1 cellular context compared by ENCODE assay signal in the genomic region with DNA sequence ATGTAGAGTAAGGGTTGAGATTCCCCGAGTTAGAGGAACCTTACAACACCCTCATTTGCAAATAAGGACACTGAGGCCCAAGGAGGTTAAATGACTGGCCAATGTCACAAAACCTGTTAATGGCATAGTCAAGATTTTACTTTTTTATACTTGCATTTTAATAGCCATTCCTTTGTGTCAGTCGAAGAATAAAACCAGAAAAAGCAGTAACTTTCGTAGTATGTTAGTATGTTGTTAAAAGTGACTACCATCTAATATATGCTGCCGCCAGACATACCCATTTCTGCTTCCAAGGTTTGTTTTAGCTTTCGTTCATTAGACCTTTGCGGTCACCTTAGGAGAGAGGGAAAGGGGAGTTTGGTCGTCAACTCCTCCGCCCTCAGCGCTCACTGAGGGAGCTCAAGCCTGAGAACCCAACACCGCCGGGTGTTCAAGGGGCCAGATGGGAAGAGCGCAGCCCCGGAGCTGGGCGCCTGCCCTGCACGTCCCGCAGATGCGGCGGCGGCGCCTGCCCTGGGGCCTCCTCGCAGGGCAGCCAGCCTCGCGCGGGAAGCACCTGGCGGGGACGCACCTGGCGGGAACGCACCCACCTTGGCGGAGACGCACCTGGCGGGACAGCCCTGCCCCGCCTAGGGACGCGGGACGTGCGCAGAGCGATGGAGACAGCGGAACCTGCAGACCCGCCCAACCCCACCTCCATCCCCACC.
A peak's percentile ranks its signal among the peaks of the same experiment; 100 is the strongest.
TF ChIP-seq lines count a peak whose summit lies in the region.

No MANE protein-coding gene starts in this region.

TF ChIP-seq in WTC11, 78 proteins besides CTCF, POLR2A, EP300 and RAD21 (continued from another document):
- TF ChIP-seq, protein P1, sequence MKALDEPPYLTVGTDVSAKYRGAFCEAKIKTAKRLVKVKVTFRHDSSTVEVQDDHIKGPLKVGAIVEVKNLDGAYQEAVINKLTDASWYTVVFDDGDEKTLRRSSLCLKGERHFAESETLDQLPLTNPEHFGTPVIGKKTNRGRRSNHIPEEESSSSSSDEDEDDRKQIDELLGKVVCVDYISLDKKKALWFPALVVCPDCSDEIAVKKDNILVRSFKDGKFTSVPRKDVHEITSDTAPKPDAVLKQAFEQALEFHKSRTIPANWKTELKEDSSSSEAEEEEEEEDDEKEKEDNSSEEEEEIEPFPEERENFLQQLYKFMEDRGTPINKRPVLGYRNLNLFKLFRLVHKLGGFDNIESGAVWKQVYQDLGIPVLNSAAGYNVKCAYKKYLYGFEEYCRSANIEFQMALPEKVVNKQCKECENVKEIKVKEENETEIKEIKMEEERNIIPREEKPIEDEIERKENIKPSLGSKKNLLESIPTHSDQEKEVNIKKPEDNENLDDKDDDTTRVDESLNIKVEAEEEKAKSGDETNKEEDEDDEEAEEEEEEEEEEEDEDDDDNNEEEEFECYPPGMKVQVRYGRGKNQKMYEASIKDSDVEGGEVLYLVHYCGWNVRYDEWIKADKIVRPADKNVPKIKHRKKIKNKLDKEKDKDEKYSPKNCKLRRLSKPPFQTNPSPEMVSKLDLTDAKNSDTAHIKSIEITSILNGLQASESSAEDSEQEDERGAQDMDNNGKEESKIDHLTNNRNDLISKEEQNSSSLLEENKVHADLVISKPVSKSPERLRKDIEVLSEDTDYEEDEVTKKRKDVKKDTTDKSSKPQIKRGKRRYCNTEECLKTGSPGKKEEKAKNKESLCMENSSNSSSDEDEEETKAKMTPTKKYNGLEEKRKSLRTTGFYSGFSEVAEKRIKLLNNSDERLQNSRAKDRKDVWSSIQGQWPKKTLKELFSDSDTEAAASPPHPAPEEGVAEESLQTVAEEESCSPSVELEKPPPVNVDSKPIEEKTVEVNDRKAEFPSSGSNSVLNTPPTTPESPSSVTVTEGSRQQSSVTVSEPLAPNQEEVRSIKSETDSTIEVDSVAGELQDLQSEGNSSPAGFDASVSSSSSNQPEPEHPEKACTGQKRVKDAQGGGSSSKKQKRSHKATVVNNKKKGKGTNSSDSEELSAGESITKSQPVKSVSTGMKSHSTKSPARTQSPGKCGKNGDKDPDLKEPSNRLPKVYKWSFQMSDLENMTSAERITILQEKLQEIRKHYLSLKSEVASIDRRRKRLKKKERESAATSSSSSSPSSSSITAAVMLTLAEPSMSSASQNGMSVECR (CRISPR knock-in tag; IDR thresholded peaks at IDR 0.05; ENCODE audit: borderline replicate concordance): peak; percentile 16; the same call in 1 of the 2 replicates
- TF ChIP-seq, protein P2, sequence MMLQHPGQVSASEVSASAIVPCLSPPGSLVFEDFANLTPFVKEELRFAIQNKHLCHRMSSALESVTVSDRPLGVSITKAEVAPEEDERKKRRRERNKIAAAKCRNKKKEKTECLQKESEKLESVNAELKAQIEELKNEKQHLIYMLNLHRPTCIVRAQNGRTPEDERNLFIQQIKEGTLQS (CRISPR knock-in tag; conservative IDR thresholded peaks at IDR 0.05): no peak
- TF ChIP-seq, protein P3, sequence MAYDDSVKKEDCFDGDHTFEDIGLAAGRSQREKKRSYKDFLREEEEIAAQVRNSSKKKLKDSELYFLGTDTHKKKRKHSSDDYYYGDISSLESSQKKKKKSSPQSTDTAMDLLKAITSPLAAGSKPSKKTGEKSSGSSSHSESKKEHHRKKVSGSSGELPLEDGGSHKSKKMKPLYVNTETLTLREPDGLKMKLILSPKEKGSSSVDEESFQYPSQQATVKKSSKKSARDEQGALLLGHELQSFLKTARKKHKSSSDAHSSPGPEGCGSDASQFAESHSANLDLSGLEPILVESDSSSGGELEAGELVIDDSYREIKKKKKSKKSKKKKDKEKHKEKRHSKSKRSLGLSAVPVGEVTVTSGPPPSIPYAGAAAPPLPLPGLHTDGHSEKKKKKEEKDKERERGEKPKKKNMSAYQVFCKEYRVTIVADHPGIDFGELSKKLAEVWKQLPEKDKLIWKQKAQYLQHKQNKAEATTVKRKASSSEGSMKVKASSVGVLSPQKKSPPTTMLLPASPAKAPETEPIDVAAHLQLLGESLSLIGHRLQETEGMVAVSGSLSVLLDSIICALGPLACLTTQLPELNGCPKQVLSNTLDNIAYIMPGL (CRISPR knock-in tag; IDR thresholded peaks at IDR 0.05): 0 out of 2 replicates have a peak, but pooled peaks have one; percentile 25
- TF ChIP-seq, protein P4, sequence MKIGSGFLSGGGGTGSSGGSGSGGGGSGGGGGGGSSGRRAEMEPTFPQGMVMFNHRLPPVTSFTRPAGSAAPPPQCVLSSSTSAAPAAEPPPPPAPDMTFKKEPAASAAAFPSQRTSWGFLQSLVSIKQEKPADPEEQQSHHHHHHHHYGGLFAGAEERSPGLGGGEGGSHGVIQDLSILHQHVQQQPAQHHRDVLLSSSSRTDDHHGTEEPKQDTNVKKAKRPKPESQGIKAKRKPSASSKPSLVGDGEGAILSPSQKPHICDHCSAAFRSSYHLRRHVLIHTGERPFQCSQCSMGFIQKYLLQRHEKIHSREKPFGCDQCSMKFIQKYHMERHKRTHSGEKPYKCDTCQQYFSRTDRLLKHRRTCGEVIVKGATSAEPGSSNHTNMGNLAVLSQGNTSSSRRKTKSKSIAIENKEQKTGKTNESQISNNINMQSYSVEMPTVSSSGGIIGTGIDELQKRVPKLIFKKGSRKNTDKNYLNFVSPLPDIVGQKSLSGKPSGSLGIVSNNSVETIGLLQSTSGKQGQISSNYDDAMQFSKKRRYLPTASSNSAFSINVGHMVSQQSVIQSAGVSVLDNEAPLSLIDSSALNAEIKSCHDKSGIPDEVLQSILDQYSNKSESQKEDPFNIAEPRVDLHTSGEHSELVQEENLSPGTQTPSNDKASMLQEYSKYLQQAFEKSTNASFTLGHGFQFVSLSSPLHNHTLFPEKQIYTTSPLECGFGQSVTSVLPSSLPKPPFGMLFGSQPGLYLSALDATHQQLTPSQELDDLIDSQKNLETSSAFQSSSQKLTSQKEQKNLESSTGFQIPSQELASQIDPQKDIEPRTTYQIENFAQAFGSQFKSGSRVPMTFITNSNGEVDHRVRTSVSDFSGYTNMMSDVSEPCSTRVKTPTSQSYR (CRISPR knock-in tag; IDR thresholded peaks at IDR 0.05): no peak
- TF ChIP-seq, protein P5, sequence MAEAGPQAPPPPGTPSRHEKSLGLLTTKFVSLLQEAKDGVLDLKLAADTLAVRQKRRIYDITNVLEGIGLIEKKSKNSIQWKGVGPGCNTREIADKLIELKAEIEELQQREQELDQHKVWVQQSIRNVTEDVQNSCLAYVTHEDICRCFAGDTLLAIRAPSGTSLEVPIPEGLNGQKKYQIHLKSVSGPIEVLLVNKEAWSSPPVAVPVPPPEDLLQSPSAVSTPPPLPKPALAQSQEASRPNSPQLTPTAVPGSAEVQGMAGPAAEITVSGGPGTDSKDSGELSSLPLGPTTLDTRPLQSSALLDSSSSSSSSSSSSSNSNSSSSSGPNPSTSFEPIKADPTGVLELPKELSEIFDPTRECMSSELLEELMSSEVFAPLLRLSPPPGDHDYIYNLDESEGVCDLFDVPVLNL (CRISPR knock-in tag; IDR thresholded peaks at IDR 0.05; ENCODE audit: borderline replicate concordance, low read depth): peak; percentile 87
- TF ChIP-seq ZNF121 (CRISPR knock-in tag; IDR thresholded peaks at IDR 0.05) (peak; percentile 96), KAT7 (CRISPR knock-in tag; IDR thresholded peaks at IDR 0.05; ENCODE audit: borderline replicate concordance) (0 out of 2 replicates have a peak, but pooled peaks have one; percentile 69), PRRX2 (CRISPR knock-in tag; IDR thresholded peaks at IDR 0.05) (no peak), TCF7 (CRISPR knock-in tag; IDR thresholded peaks at IDR 0.05; ENCODE audit: low read depth) (no peak), MYBL2 (CRISPR knock-in tag; IDR thresholded peaks at IDR 0.05) (no peak), JAZF1 (CRISPR knock-in tag; IDR thresholded peaks at IDR 0.05) (no peak), GRHL2 (CRISPR knock-in tag; IDR thresholded peaks at IDR 0.05; ENCODE audit: insufficient replicate concordance, severe bottlenecking) (no peak), ZNF423 (CRISPR knock-in tag; IDR thresholded peaks at IDR 0.05) (no peak)
- TF ChIP-seq, protein P6, sequence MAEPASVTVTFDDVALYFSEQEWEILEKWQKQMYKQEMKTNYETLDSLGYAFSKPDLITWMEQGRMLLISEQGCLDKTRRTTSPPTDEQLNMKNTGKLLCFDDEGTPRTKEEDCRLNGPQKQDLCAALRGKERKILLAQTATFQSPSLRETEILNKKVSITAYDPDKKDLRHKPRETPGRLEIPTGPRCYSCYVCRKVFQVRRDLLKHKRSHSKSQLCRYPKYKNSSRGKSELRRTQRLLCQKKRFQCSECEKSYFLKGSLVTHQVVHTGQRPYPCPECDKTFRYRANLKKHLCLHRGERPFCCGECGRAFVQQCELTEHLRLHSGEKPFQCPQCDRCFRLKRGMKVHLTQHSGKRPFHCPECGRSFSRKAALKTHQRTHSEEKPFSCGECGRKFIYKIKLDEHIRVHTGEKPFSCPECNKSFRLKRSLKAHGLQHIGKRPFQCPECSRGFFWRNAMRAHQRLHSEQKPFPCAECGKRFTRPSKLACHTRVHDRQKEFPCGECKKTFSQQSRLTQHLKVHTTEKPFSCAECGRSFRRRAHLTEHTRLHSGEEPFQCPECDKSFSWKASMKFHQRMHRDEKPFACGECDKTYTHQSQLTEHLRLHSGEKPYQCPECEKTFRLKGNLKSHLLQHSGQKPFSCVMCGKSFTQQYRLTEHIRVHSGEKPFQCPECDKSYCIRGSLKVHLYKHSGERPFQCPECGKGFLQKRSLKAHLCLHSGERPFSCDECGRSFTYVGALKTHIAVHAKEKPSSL (CRISPR knock-in tag; conservative IDR thresholded peaks at IDR 0.05): no peak
- TF ChIP-seq, protein P7, sequence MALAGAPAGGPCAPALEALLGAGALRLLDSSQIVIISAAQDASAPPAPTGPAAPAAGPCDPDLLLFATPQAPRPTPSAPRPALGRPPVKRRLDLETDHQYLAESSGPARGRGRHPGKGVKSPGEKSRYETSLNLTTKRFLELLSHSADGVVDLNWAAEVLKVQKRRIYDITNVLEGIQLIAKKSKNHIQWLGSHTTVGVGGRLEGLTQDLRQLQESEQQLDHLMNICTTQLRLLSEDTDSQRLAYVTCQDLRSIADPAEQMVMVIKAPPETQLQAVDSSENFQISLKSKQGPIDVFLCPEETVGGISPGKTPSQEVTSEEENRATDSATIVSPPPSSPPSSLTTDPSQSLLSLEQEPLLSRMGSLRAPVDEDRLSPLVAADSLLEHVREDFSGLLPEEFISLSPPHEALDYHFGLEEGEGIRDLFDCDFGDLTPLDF (CRISPR knock-in tag; IDR thresholded peaks at IDR 0.05): no peak; the same call in 1 of the 2 replicates
- TF ChIP-seq, protein P8, sequence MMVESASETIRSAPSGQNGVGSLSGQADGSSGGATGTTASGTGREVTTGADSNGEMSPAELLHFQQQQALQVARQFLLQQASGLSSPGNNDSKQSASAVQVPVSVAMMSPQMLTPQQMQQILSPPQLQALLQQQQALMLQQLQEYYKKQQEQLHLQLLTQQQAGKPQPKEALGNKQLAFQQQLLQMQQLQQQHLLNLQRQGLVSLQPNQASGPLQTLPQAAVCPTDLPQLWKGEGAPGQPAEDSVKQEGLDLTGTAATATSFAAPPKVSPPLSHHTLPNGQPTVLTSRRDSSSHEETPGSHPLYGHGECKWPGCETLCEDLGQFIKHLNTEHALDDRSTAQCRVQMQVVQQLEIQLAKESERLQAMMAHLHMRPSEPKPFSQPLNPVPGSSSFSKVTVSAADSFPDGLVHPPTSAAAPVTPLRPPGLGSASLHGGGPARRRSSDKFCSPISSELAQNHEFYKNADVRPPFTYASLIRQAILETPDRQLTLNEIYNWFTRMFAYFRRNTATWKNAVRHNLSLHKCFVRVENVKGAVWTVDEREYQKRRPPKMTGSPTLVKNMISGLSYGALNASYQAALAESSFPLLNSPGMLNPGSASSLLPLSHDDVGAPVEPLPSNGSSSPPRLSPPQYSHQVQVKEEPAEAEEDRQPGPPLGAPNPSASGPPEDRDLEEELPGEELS (CRISPR knock-in tag; IDR thresholded peaks at IDR 0.05): 0 out of 2 replicates have a peak, but pooled peaks have one; percentile 33
